ENCODE assay signal across 8 cellular contexts in the genomic region with DNA sequence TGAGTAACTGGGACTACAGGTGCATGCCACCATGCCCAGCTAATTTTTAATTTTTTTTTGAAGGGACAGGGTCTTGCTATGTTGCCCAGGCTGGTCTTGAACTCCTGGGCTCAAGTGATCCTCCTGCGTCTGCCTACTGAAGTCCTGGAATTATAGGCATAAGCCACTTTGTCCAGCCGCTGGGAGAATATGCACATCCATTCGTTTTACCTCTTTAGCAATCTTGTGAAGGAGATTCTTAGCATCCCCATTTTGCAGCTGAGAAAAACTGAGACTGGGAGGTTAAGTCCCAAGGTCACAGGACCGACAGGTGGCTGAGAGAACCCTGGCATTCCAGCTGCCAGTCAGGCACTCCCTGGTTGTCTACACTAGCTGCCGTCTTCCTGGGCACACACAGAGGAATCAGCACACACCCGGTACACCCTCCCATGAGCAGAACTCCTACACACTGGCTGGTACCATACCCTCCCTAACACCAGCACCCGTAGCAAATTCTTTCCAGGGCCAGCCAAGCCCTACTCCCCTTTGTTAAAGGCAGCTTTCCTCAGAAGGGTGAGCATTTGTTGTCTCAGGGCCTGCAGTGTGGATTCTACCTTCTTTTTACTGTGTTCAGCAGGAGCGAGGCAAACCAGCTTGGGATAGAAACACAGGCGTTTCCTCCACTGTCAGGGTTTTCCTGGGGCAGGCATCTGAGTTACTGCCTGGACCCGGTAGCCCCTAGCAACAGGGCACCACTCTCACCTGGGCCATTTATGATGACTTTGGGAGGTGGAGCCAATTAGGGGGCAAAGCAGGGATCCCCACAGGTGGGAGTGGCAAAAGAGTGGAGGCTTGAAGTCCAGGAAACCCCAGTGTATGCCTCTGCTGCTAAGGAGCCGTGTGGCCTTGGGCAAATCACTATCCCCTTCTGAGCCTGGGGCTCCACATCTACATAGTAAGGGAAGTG.
A peak's percentile ranks its signal among the peaks of the same experiment; 100 is the strongest.
DNase-seq lines count a peak whose midpoint lies in the region; ATAC-seq and TF ChIP-seq lines count a peak whose summit lies in the region.

No MANE protein-coding gene starts in this region.

- no peaks in the 10 kb centered on the region for H3K36me3 ChIP-seq in osteoblast (ENCODE audit: insufficient read depth, low read length)

- peak overlapping the region; percentile 34 for H2AFZ ChIP-seq in osteoblast (ENCODE audit: low read length)

- intact Hi-C loops in dendritic cell treated with granulocyte-macrophage colony-stimulating factor and Interleukin-4, amounts not matched to agents 40 ng/mL and 50 ng/mL, for 4 days (cut with micrococcal nuclease), result loop anchor here (5.0 kb wide), 2 partner anchors 69 to 84 kb away; partner anchors contain the start of gene IRF2BPL

- H3K4me2 ChIP-seq in osteoblast (ENCODE audit: insufficient read depth, low read length), result no peak overlapping the region

- H3K27me3 Mint-ChIP-seq in dendritic cell treated with granulocyte-macrophage colony-stimulating factor and Interleukin-4, amounts not matched to agents 40 ng/mL and 50 ng/mL, for 4 days, result no peaks in the 10 kb centered on the region

- in situ Hi-C loops in Caki2 (cut with HindIII; ENCODE audit: low pct_unique_long_range_greater_than_20kb, low sequenced_read_pairs), result no loop called here

- H4K20me1 ChIP-seq in osteoblast (ENCODE audit: insufficient read depth, low read length), result no peaks in the 10 kb centered on the region

- peak overlapping the region; percentile 39 for H3K27ac ChIP-seq in osteoblast (ENCODE audit: low read depth, low read length)

- peaks cover 91% of the 10 kb centered on the region for H3K4me1 Mint-ChIP-seq in dendritic cell treated with granulocyte-macrophage colony-stimulating factor and Interleukin-4, amounts not matched to agents 40 ng/mL and 50 ng/mL, for 4 days (ENCODE audit: low read depth)

- peak overlapping the region; percentile 74 for H3K27ac Mint-ChIP-seq in dendritic cell treated with granulocyte-macrophage colony-stimulating factor and Interleukin-4, amounts not matched to agents 40 ng/mL and 50 ng/mL, for 4 days

- no peaks in the 10 kb centered on the region for H3K27me3 ChIP-seq in osteoblast (ENCODE audit: insufficient read depth, low read length)

- peak; percentile 31 for DNase-seq in Caki2 (ENCODE audit: low read depth)
- DNase-seq in M059J (ENCODE audit: low read depth), result peak; percentile 54
- no peak for DNase-seq in osteoblast (ENCODE audit: insufficient read length, low spot score, missing footprints)
- DNase-seq in NCI-H1694 (lab: John Stamatoyannopoulos, UW), result no peak
- no peak for DNase-seq in anterior cingulate cortex (lab: John Stamatoyannopoulos, UW)
- DNase-seq in NCI-H446 (lab: John Stamatoyannopoulos, UW), result no peak

- no peaks in the 10 kb centered on the region for H3K36me3 Mint-ChIP-seq in dendritic cell treated with granulocyte-macrophage colony-stimulating factor and Interleukin-4, amounts not matched to agents 40 ng/mL and 50 ng/mL, for 4 days (ENCODE audit: low read depth)

- H3K4me3 Mint-ChIP-seq in dendritic cell treated with granulocyte-macrophage colony-stimulating factor and Interleukin-4, amounts not matched to agents 40 ng/mL and 50 ng/mL, for 4 days, result no peak overlapping the region

- TF ChIP-seq CTCF in osteoblast (IDR thresholded peaks at IDR 0.05; ENCODE audit: extremely low read depth, low read depth, low read length), result no peak

- H3K4me3 ChIP-seq in osteoblast (ENCODE audit: insufficient read depth, low read length), result no peak overlapping the region

- no peaks in the 10 kb centered on the region for H3K9me3 Mint-ChIP-seq in dendritic cell treated with granulocyte-macrophage colony-stimulating factor and Interleukin-4, amounts not matched to agents 40 ng/mL and 50 ng/mL, for 4 days

- no peaks in the 10 kb centered on the region for H3K9me3 ChIP-seq in osteoblast (ENCODE audit: low read depth, low read length)

- peaks cover 60% of the 10 kb centered on the region for H3K4me1 ChIP-seq in osteoblast (ENCODE audit: insufficient read depth, low read length)

- H3K79me2 ChIP-seq in osteoblast (ENCODE audit: insufficient read depth, low read length), result no peaks in the 10 kb centered on the region

- ATAC-seq in GM18498 (IDR thresholded peaks at IDR 0.05; ENCODE audit: unreplicated experiment), result no peak

Comparison
In these comparisons a context has a peak if more than half of its experiments do, and no peak if none do; other contexts are left out.
1. DNase-seq: peak in Caki2 (single experiment) and M059J (single experiment); none in osteoblast (single experiment), NCI-H1694 (single experiment), anterior cingulate cortex (0 of 58) and NCI-H446 (0 of 2).